8 cellular contexts compared by ENCODE assay signal in genomic region chr13:20411638-20412342, GRCh38.
DNase-seq lines count a peak whose midpoint lies in the region; ATAC-seq, FAIRE-seq and TF ChIP-seq lines count a peak whose summit lies in the region.

No MANE protein-coding gene starts in this region.

- peak overlapping the region; percentile 71 for H3K27ac Mint-ChIP-seq in activated T-helper 17 cell treated with anti-CD3 and anti-CD28 coated beads, Interleukin-2, amount 50 U/mL, for 72 hours
- peak overlapping the region; percentile 74 for H3K27ac Mint-ChIP-seq in stimulated activated naive CD8-positive, alpha-beta T cell treated with anti-CD3 and anti-CD28 coated beads, Interleukin-15, Interleukin-2, amounts not matched to agents 100 ng/mL and 50 ng/mL, for 24 hours

- DNase-seq in DND-41, result peak; percentile 78
- DNase-seq in amniotic stem cell (lab: John Stamatoyannopoulos, UW), result no peak
- no peak for DNase-seq in esophagus squamous epithelium (lab: John Stamatoyannopoulos, UW)
- no peak for DNase-seq in frontal cortex (ENCODE audit: low spot score in 2 of 2)

- 36 to 53% methylated on average over 6 of the region's 6 CpGs for WGBS in esophagus squamous epithelium, 2 donors

- no peaks in the 10 kb centered on the region for H3K9me3 ChIP-seq in DND-41 (ENCODE audit: insufficient read depth, low read length, severe bottlenecking)
- H3K9me3 ChIP-seq in esophagus squamous epithelium, result no peaks in the 10 kb centered on the region

- H3K27ac ChIP-seq in DND-41 (ENCODE audit: low read length) (peak overlapping the region; percentile 65), esophagus squamous epithelium (no peak overlapping the region)

- H2AFZ ChIP-seq in DND-41 (ENCODE audit: low read depth, low read length), result peak overlapping the region; percentile 7; the same call in 1 of the 2 replicates

- no peaks in the 10 kb centered on the region for H3K27me3 Mint-ChIP-seq in activated T-helper 17 cell treated with anti-CD3 and anti-CD28 coated beads, Interleukin-2, amount 50 U/mL, for 72 hours
- no peaks in the 10 kb centered on the region for H3K27me3 Mint-ChIP-seq in stimulated activated naive CD8-positive, alpha-beta T cell treated with anti-CD3 and anti-CD28 coated beads, Interleukin-15, Interleukin-2, amounts not matched to agents 100 ng/mL and 50 ng/mL, for 24 hours

- no peak overlapping the region for H3K9ac ChIP-seq in DND-41 (ENCODE audit: low read depth, low read length)

- no peaks in the 10 kb centered on the region for H3K27me3 ChIP-seq in DND-41 (ENCODE audit: insufficient read depth, low read length, poor library complexity)
- no peaks in the 10 kb centered on the region for H3K27me3 ChIP-seq in esophagus squamous epithelium

- no peak overlapping the region for H3K4me3 ChIP-seq in DND-41 (ENCODE audit: low read depth in 1 of 2, low read length in 2 of 2)
- H3K4me3 ChIP-seq in esophagus squamous epithelium, result no peak overlapping the region

- H3K4me3 Mint-ChIP-seq in activated T-helper 17 cell treated with anti-CD3 and anti-CD28 coated beads, Interleukin-2, amount 50 U/mL, for 72 hours, result peak overlapping the region; percentile 66
- H3K4me3 Mint-ChIP-seq in stimulated activated naive CD8-positive, alpha-beta T cell treated with anti-CD3 and anti-CD28 coated beads, Interleukin-15, Interleukin-2, amounts not matched to agents 100 ng/mL and 50 ng/mL, for 24 hours, result peak overlapping the region; percentile 24

- H4K20me1 ChIP-seq in DND-41 (ENCODE audit: insufficient read depth, low read length), result no peaks in the 10 kb centered on the region

- no peaks in the 10 kb centered on the region for H3K9me3 Mint-ChIP-seq in activated T-helper 17 cell treated with anti-CD3 and anti-CD28 coated beads, Interleukin-2, amount 50 U/mL, for 72 hours
- H3K9me3 Mint-ChIP-seq in stimulated activated naive CD8-positive, alpha-beta T cell treated with anti-CD3 and anti-CD28 coated beads, Interleukin-15, Interleukin-2, amounts not matched to agents 100 ng/mL and 50 ng/mL, for 24 hours, result no peaks in the 10 kb centered on the region

- H3K4me1 Mint-ChIP-seq in activated T-helper 17 cell treated with anti-CD3 and anti-CD28 coated beads, Interleukin-2, amount 50 U/mL, for 72 hours, result peaks cover 21% of the 10 kb centered on the region
- peaks cover 26% of the 10 kb centered on the region for H3K4me1 Mint-ChIP-seq in stimulated activated naive CD8-positive, alpha-beta T cell treated with anti-CD3 and anti-CD28 coated beads, Interleukin-15, Interleukin-2, amounts not matched to agents 100 ng/mL and 50 ng/mL, for 24 hours (ENCODE audit: low read depth)

- H3K4me1 ChIP-seq in DND-41 (ENCODE audit: insufficient read depth, low read length) (peaks cover 29% of the 10 kb centered on the region), esophagus squamous epithelium (peaks cover 5 to 62% (median 21%) of the 10 kb centered on the region in 3 donors)

- TF ChIP-seq CTCF in DND-41 (IDR thresholded peaks at IDR 0.05; ENCODE audit: borderline replicate concordance, extremely low read depth, low read length, poor library complexity, severe bottlenecking), result no peak
- TF ChIP-seq CTCF in esophagus squamous epithelium (IDR thresholded peaks at IDR 0.05), result no peak

- TF ChIP-seq POLR2A in esophagus squamous epithelium (IDR thresholded peaks at IDR 0.05), result no peak

- H3K36me3 ChIP-seq in DND-41 (ENCODE audit: insufficient read depth, low read length) (no peaks in the 10 kb centered on the region), esophagus squamous epithelium (no peaks in the 10 kb centered on the region)

- H3K79me2 ChIP-seq in DND-41 (ENCODE audit: insufficient read depth, low read length), result no peaks in the 10 kb centered on the region

- no peak for FAIRE-seq in frontal cortex (lab: Jason Lieb, UNC)

- intact Hi-C loops in esophagus squamous epithelium (cut with DNase I), result no loop called here

- H3K4me2 ChIP-seq in DND-41 (ENCODE audit: insufficient read depth, low read length), result peak overlapping the region; percentile 20; the same call in 1 of the 2 replicates

- no peaks in the 10 kb centered on the region for H3K36me3 Mint-ChIP-seq in activated T-helper 17 cell treated with anti-CD3 and anti-CD28 coated beads, Interleukin-2, amount 50 U/mL, for 72 hours (ENCODE audit: low read depth)
- H3K36me3 Mint-ChIP-seq in stimulated activated naive CD8-positive, alpha-beta T cell treated with anti-CD3 and anti-CD28 coated beads, Interleukin-15, Interleukin-2, amounts not matched to agents 100 ng/mL and 50 ng/mL, for 24 hours (ENCODE audit: low read depth), result peaks cover 5% of the 10 kb centered on the region

- ATAC-seq in DND-41 (ENCODE audit: insufficient read depth, low read depth), result peak; percentile 96
- ATAC-seq in GM19468 (IDR thresholded peaks at IDR 0.05; ENCODE audit: extremely low read depth, unreplicated experiment), result peak; percentile 27
- peak; percentile 94 for ATAC-seq in HG03520 (IDR thresholded peaks at IDR 0.05; ENCODE audit: unreplicated experiment)
- peak; percentile 93 for ATAC-seq in activated T-helper 17 cell treated with anti-CD3 and anti-CD28 coated beads, Interleukin-2, amount 50 U/mL, for 72 hours (replicated peaks)

Comparison
In these comparisons a context has a peak if more than half of its experiments do, and no peak if none do; other contexts are left out.
1. ATAC-seq: peak in every context shown above with its lines; median percentile 96 in DND-41; 94 in HG03520; 93 in activated T-helper 17 cell treated with anti-CD3 and anti-CD28 coated beads, Interleukin-2, amount 50 U/mL, for 72 hours; 27 in GM19468.